ENCODE assay signal across 9 cellular contexts in genomic region chr1:36400825-36401601, GRCh38. TPM values are rescaled to one million over a fixed set of nuclear protein-coding genes. Genes with fewer than 3 reads are reported as not detected.
A peak's percentile ranks its signal among the peaks of the same experiment; 100 is the strongest.
DNase-seq lines count a peak whose midpoint lies in the region; ATAC-seq and TF ChIP-seq lines count a peak whose summit lies in the region.
"Had no signal": no experiment of that assay in that cellular context is flagged by ENCODE, and none has a peak within 500 bp of the region (broad histone marks: within the 10 kb centered on the region; RNA-seq: fewer than 3 reads in every experiment).

No MANE protein-coding gene starts in this region.

- DNase-seq in GM13976 (ENCODE audit: low spot score) (peak; percentile 80), HT1080 (ENCODE audit: low read depth) (peak; percentile 97), fibroblast of the conjunctiva (ENCODE audit: low read depth) (peak; percentile 14), neuronal stem cell (ENCODE audit: low spot score) (peak; percentile 64), aorta (peak; percentile 88 to 94), NCI-H1417 (lab: John Stamatoyannopoulos, UW) (no peak)
- peak in 2 of 3 experiments; percentile 33 to 40 for DNase-seq in activated CD8-positive, alpha-beta memory T cell treated with anti-CD3 and anti-CD28 coated beads for 48 hours (ENCODE audit: low read depth in 2 of 3, low spot score in 2 of 3)

- no peaks in the 10 kb centered on the region for H3K9me3 ChIP-seq in neuronal stem cell (replicated peaks in 1 of 2; ENCODE audit: control insufficient read depth in 2 of 2, insufficient read depth in 1 of 2, low read depth in 1 of 2, low read length in 2 of 2)
- no peaks in the 10 kb centered on the region for H3K9me3 ChIP-seq in aorta (ENCODE audit: control insufficient read depth, low read length)

- peak overlapping the region; percentile 9 for H2BK5ac ChIP-seq in neuronal stem cell (ENCODE audit: low read length)

- peak overlapping the region; percentile 53 to 70 for H3K4me3 ChIP-seq in neuronal stem cell (ENCODE audit: low read length in 2 of 2)
- no peak overlapping the region for H3K4me3 ChIP-seq in aorta (ENCODE audit: low read length in 2 of 2)

- H3K14ac ChIP-seq in neuronal stem cell (ENCODE audit: low read length) = no peak overlapping the region

- H4K8ac ChIP-seq in neuronal stem cell (ENCODE audit: low read depth, low read length) = peak overlapping the region; percentile 98

- no peaks in the 10 kb centered on the region for H3K36me3 ChIP-seq in neuronal stem cell (replicated peaks in 1 of 2; ENCODE audit: control insufficient read depth in 2 of 2, insufficient read depth in 2 of 2, low read length in 2 of 2)
- H3K36me3 ChIP-seq in aorta (ENCODE audit: control insufficient read depth in 1 of 2, insufficient read depth in 2 of 2, low read length in 1 of 2) = no peaks in the 10 kb centered on the region

- H3K18ac ChIP-seq in neuronal stem cell (ENCODE audit: low read length) = peak overlapping the region; percentile 94

- no peak for TF ChIP-seq CTCF in GM13976 (IDR thresholded peaks at IDR 0.05; ENCODE audit: borderline replicate concordance, control extremely low read depth, extremely low read depth, insufficient read depth, missing control alignments)

- H3K4me1 ChIP-seq in neuronal stem cell (ENCODE audit: control insufficient read depth in 2 of 2, insufficient read depth in 1 of 2, low read depth in 1 of 2, low read length in 2 of 2) (peaks cover 5 to 9% of the 10 kb centered on the region in 2 donors), aorta (ENCODE audit: control insufficient read depth in 1 of 2, insufficient read depth in 2 of 2, low read length in 2 of 2) (no peaks in the 10 kb centered on the region)

- peak overlapping the region; percentile 73 for H4K91ac ChIP-seq in neuronal stem cell (ENCODE audit: low read depth, low read length, poor library complexity)

- peak overlapping the region; percentile 70 for H3K23ac ChIP-seq in neuronal stem cell (ENCODE audit: low read depth, low read length, poor library complexity)

- intact Hi-C loops in aorta (cut with DNase I) = no loop called here

- H2AK5ac ChIP-seq in neuronal stem cell (ENCODE audit: low read depth, low read length) = peak overlapping the region; percentile 97

- peak overlapping the region; percentile 83 for H3K27ac ChIP-seq in neuronal stem cell (replicated peaks; ENCODE audit: low read length)
- H3K27ac ChIP-seq in aorta (ENCODE audit: low read depth in 1 of 2, low read length in 2 of 2) = no peak overlapping the region

- ATAC-seq in aorta (ENCODE audit: low FRiP score) (peak; percentile 60), HG03469 (IDR thresholded peaks at IDR 0.05; ENCODE audit: unreplicated experiment) (no peak)

- H3K27me3 ChIP-seq in neuronal stem cell (ENCODE audit: control insufficient read depth in 3 of 3, insufficient read depth in 3 of 3, low read depth in 1 of 3, low read length in 3 of 3) (peaks cover 0 to 2% (median 0%) of the 10 kb centered on the region in 3 experiments), aorta (ENCODE audit: control insufficient read depth in 1 of 2, insufficient read depth in 2 of 2, low read length in 1 of 2) (no peaks in the 10 kb centered on the region)

- H3K79me1 ChIP-seq in neuronal stem cell (ENCODE audit: low read depth, low read length) = peaks cover 11% of the 10 kb centered on the region

- WGBS in neuronal stem cell (ENCODE audit: extremely low coverage in 2 of 2, insufficient read length in 2 of 2, insufficient replicate concordance in 1 of 2), 2 donors = no CpG with 5 or more reads among the region's 22 CpGs
- WGBS in aorta, 2 donors = 74 to 80% methylated on average over 22 of the region's 22 CpGs

- peak overlapping the region; percentile 56 for H3K4me2 ChIP-seq in neuronal stem cell (ENCODE audit: insufficient read depth, low read length, poor library complexity, severe bottlenecking)

- peak overlapping the region; percentile 100 for H3K4ac ChIP-seq in neuronal stem cell (ENCODE audit: low read length)

- H2BK15ac ChIP-seq in neuronal stem cell (ENCODE audit: low read length) = peak overlapping the region; percentile 26

- H2BK120ac ChIP-seq in neuronal stem cell (ENCODE audit: low read depth, low read length) = no peak overlapping the region

- peak overlapping the region; percentile 95 for H3K9ac ChIP-seq in neuronal stem cell (ENCODE audit: low read depth, low read length, poor library complexity)

- in situ Hi-C loops in GM13976 (cut with MboI; ENCODE audit: low sequenced_read_pairs, unreplicated experiment) = no loop called here

- peak overlapping the region; percentile 79 for H2AFZ ChIP-seq in neuronal stem cell (ENCODE audit: low read length)

- peak overlapping the region; percentile 99 for H2BK12ac ChIP-seq in neuronal stem cell (ENCODE audit: low read length)

RNA-seq across cellular contexts. Expression of gene LSM10, which starts 3.3 kb away (rescaled TPM):
- 13.4 and 13.6 TPM in 2 replicates for total RNA-seq in HT1080 (2014; rRNA removed; shearing (Covaris generic))
- polyA plus RNA-seq in HT1080 (2015; cell fraction: cytosol; rRNA removed) = 51.5 and 64.1 TPM in 2 replicates
- polyA plus RNA-seq in HT1080 (2015; cell fraction: nucleus; rRNA removed) = 16.6 and 18.6 TPM in 2 replicates
- polyA plus RNA-seq in neuronal stem cell (2013, experiment 1 of 2) = 46.9 TPM
- polyA plus RNA-seq in neuronal stem cell (2013, experiment 2 of 2) = 46.5 TPM
- total RNA-seq in aorta = 10 to 100 TPM; 30.1 TPM
- polyA plus RNA-seq in aorta = 10 to 100 TPM; 39.6 to 57.7 TPM

RNA-seq across cellular contexts. Expression of gene STK40, which starts 15.3 kb away (rescaled TPM):
- total RNA-seq in HT1080 (2014; rRNA removed; shearing (Covaris generic)) = 19.9 and 22.3 TPM in 2 replicates
- 39.5 and 40.5 TPM in 2 replicates for polyA plus RNA-seq in HT1080 (2015; cell fraction: cytosol; rRNA removed)
- polyA plus RNA-seq in HT1080 (2015; cell fraction: nucleus; rRNA removed) = 39.3 and 43.7 TPM in 2 replicates
- polyA plus RNA-seq in neuronal stem cell (2013, experiment 1 of 2) = 49.4 TPM
- 50.2 TPM for polyA plus RNA-seq in neuronal stem cell (2013, experiment 2 of 2)
- 10 to 100 TPM; 63.9 to 95.7 TPM for total RNA-seq in aorta
- polyA plus RNA-seq in aorta = 10 to 100 TPM; 33.2 to 35.4 TPM

RNA-seq across cellular contexts. Expression of gene OSCP1, which starts 49.2 kb away (rescaled TPM):
- total RNA-seq in HT1080 (2014; rRNA removed; shearing (Covaris generic)) = 1.4 and 1.8 TPM in 2 replicates
- polyA plus RNA-seq in HT1080 (2015; cell fraction: cytosol; rRNA removed) = 2.1 and 3.1 TPM in 2 replicates
- polyA plus RNA-seq in HT1080 (2015; cell fraction: nucleus; rRNA removed) = 2.7 and 2.8 TPM in 2 replicates
- polyA plus RNA-seq in neuronal stem cell (2013, experiment 1 of 2) = 7.2 TPM
- 7.9 TPM for polyA plus RNA-seq in neuronal stem cell (2013, experiment 2 of 2)
- total RNA-seq in aorta = 1 to 10 TPM; 4.2 to 8.6 TPM
- polyA plus RNA-seq in aorta = 1 to 10 TPM; 6.4 to 7.0 TPM
- total RNA-seq: T-helper 1 cell treated with Interleukin-12 subunit alpha and Interleukin-12 subunit beta and Interleukin-4 antibody, amounts not matched to agents 30 ng/mL and 1 ng/mL, for 36 hours had no signal

Comparison
In these comparisons a context has a peak if more than half of its experiments do, and no peak if none do; other contexts are left out.
1. DNase-seq: peak in GM13976 (single experiment), HT1080 (single experiment), activated CD8-positive, alpha-beta memory T cell treated with anti-CD3 and anti-CD28 coated beads for 48 hours (2 of 3), fibroblast of the conjunctiva (single experiment), neuronal stem cell (single experiment) and aorta (2 of 2); none in NCI-H1417 (0 of 3).
2. H3K4me3 ChIP-seq: peak in neuronal stem cell (2 of 2); none in aorta (0 of 2).